8 cellular contexts compared by ENCODE assay signal in the genomic region with DNA sequence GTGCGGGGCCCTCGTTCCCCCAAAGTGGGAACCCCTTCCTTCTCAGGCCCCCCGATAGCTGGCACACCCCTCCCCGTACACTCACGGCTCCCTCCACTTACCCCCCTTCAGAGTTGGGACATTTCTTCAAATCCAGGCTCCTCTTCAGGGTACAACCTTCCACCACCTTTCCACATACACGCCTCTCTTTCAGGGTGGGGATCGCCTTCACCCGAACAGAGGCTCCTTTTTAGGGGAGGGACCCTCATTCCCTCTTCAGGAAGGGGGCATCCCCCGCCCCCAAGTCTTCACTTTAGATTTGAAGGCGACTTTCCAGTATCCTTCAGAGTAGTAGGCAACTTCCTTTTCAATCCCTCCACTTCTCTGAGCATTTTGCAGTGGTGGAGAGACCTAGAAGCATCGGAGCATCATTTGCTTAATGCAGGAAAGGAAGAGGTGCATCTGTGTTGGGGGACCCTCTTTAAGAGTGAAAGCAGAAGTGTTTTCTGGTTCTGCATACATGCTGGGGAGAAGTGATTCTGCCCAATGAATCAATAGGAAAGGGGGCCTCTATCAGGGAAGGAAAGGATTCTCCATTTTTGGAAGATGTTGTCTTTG. TPM values are rescaled to one million over a fixed set of nuclear protein-coding genes. Genes with fewer than 3 reads are reported as not detected.
DNase-seq lines count a peak whose midpoint lies in the region; ATAC-seq and TF ChIP-seq lines count a peak whose summit lies in the region.

No MANE protein-coding gene starts in this region.

- POLR2A ChIA-PET in PC-9 (lab: Charles Lee; ENCODE audit: unreplicated experiment): no interaction called here

- H3K27ac ChIP-seq in PC-9 (0 out of 2 replicates have a peak overlapping the region, but pooled peaks have one; percentile 18), osteoblast (ENCODE audit: low read depth, low read length) (peak overlapping the region; percentile 77)

- H2AFZ ChIP-seq in PC-9: peak overlapping the region; percentile 93
- peak overlapping the region; percentile 83 for H2AFZ ChIP-seq in osteoblast (ENCODE audit: low read length)

- H3K4me2 ChIP-seq in PC-9 (peak overlapping the region; percentile 98), osteoblast (ENCODE audit: insufficient read depth, low read length) (peak overlapping the region; percentile 92)

- peaks cover 37% of the 10 kb centered on the region for H3K4me1 ChIP-seq in PC-9 (replicated peaks; ENCODE audit: insufficient read depth)
- H3K4me1 ChIP-seq in osteoblast (ENCODE audit: insufficient read depth, low read length): peaks cover 24% of the 10 kb centered on the region

- 0 out of 2 replicates have a peak, but pooled peaks cover 4% of the 10 kb centered on the region for H3K36me3 ChIP-seq in PC-9 (ENCODE audit: low read depth)
- no peaks in the 10 kb centered on the region for H3K36me3 ChIP-seq in osteoblast (ENCODE audit: insufficient read depth, low read length)

- ATAC-seq in HG02870 (IDR thresholded peaks at IDR 0.05; ENCODE audit: unreplicated experiment): peak; percentile 20

- H4K20me1 ChIP-seq in PC-9 (ENCODE audit: insufficient read depth) (peaks cover 13% of the 10 kb centered on the region; the same call in 1 of the 2 replicates), osteoblast (ENCODE audit: insufficient read depth, low read length) (peaks cover 33% of the 10 kb centered on the region)

- no peak for TF ChIP-seq CTCF in PC-9 (conservative IDR thresholded peaks at IDR 0.05)
- TF ChIP-seq CTCF in epithelial cell of esophagus (IDR thresholded peaks at IDR 0.05; ENCODE audit: insufficient read depth, low read depth, low read length, missing control alignments): no peak
- TF ChIP-seq CTCF in osteoblast (IDR thresholded peaks at IDR 0.05; ENCODE audit: extremely low read depth, low read depth, low read length): no peak

- H3K4me3 ChIP-seq in PC-9: peak overlapping the region; percentile 70
- H3K4me3 ChIP-seq in epithelial cell of esophagus (ENCODE audit: low read length): peak overlapping the region; percentile 78
- peak overlapping the region; percentile 87 for H3K4me3 ChIP-seq in osteoblast (ENCODE audit: insufficient read depth, low read length)

- H3F3A ChIP-seq in PC-9 (ENCODE audit: insufficient read depth, low read depth): peaks cover 6% of the 10 kb centered on the region; the same call in 1 of the 2 replicates

- peaks cover 53% of the 10 kb centered on the region for H3K79me2 ChIP-seq in PC-9 (ENCODE audit: low read depth)
- H3K79me2 ChIP-seq in osteoblast (ENCODE audit: insufficient read depth, low read length): peaks cover 55% of the 10 kb centered on the region

- H3K27me3 ChIP-seq in PC-9 (ENCODE audit: insufficient read depth, low read depth) (no peaks in the 10 kb centered on the region), osteoblast (ENCODE audit: insufficient read depth, low read length) (no peaks in the 10 kb centered on the region)

- no peaks in the 10 kb centered on the region for H3K9me2 ChIP-seq in PC-9 (ENCODE audit: insufficient read depth)

- CTCF ChIA-PET in PC-9 (lab: Charles Lee): no interaction called here

- intact Hi-C loops in PC-9 (cut with micrococcal nuclease; ENCODE audit: unreplicated experiment): loop anchor here (2.0 to 5.0 kb wide), 2 partner anchors 38 to 67 kb away; no protein-coding TSS in a partner anchor

- DNase-seq in stimulated activated CD4-positive, alpha-beta T cell treated with anti-CD3 and anti-CD28 coated beads, Interleukin-12 subunit alpha, Interleukin-12 subunit beta, amount 100 ng/mL, for 4 hours: peak; percentile 3
- DNase-seq in stimulated activated CD4-positive, alpha-beta T cell treated with anti-CD3 and anti-CD28 coated beads, Interleukin-15, amount 100 ng/mL, for 24 hours: no peak
- DNase-seq in PC-9 (no peak), epithelial cell of esophagus (ENCODE audit: low read depth) (no peak), osteoblast (ENCODE audit: insufficient read length, low spot score, missing footprints) (peak; percentile 71), UCSD-AML1 (lab: John Stamatoyannopoulos, UW; ENCODE audit: unreplicated experiment) (no peak), NCI-H1930 (lab: John Stamatoyannopoulos, UW) (no peak)

- no TSS peak for BruUV-seq in PC-9 (replicated peaks; lab: Mats Ljungman, UMichigan)

- no peaks in the 10 kb centered on the region for H3K9me3 ChIP-seq in PC-9 (ENCODE audit: insufficient read depth, low read depth)
- H3K9me3 ChIP-seq in osteoblast (ENCODE audit: low read depth, low read length): no peaks in the 10 kb centered on the region

RNA-seq across cellular contexts. Expression of gene EML4, which starts 0.8 kb away (rescaled TPM):
- 52.0 and 64.1 TPM in 2 replicates for total RNA-seq in PC-9 (2021)
- 91.9 and 94.9 TPM in 2 replicates for total RNA-seq in osteoblast

Comparison
In these comparisons a context has a peak if more than half of its experiments do, and no peak if none do; other contexts are left out.
1. DNase-seq: peak in stimulated activated CD4-positive, alpha-beta T cell treated with anti-CD3 and anti-CD28 coated beads, Interleukin-12 subunit alpha, Interleukin-12 subunit beta, amount 100 ng/mL, for 4 hours (single experiment) and osteoblast (single experiment); none in stimulated activated CD4-positive, alpha-beta T cell treated with anti-CD3 and anti-CD28 coated beads, Interleukin-15, amount 100 ng/mL, for 24 hours (single experiment), PC-9 (0 of 2), epithelial cell of esophagus (single experiment), UCSD-AML1 (single experiment) and NCI-H1930 (0 of 2).
2. Peak in every context shown above with its lines, with median percentiles within 50 percentile points of each other: H3K4me3 ChIP-seq.